In the genomic region with DNA sequence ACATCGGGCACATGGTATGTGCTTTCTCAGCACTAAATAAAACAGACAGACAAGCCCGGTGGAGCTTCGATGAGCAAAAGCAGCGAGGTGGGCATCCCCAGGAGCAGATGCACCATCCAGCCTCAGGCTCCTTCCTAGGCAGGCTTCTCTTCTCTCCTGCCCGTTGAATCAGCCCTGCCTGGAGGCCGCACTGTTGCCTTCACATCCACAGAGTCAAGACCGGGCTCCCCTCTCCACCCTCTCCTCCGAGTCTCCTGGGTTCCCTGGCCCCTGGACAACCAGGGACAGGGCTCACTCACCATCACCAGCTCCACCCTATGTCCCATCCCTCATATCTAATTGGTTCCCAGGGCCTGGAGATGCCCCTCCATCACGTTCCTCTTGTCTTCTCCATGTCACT, we compare ENCODE assay signal across 1 cellular context.
TF ChIP-seq lines count a peak whose summit lies in the region.

No MANE protein-coding gene starts in this region.

TF ChIP-seq in H1, 55 proteins besides CTCF, POLR2A, EP300 and RAD21 (continued from another document):
- no peak for TF ChIP-seq NRF1 (IDR thresholded peaks at IDR 0.05; ENCODE audit: low read depth, low read length)
